10 cellular contexts compared by ENCODE assay signal in genomic region chr7:152522551-152522950, GRCh38.
DNase-seq lines count a peak whose midpoint lies in the region; ATAC-seq lines count a peak whose summit lies in the region.
"Had no signal": no experiment of that assay in that cellular context is flagged by ENCODE, and none has a peak within 500 bp of the region (broad histone marks: within the 10 kb centered on the region; RNA-seq: fewer than 3 reads in every experiment).

No MANE protein-coding gene starts in this region.

- no peaks in the 10 kb centered on the region for H3K79me1 ChIP-seq in neuronal stem cell (ENCODE audit: low read depth, low read length)

- H3K9me3 Mint-ChIP-seq in dendritic cell treated with granulocyte-macrophage colony-stimulating factor and Interleukin-4, amounts not matched to agents 40 ng/mL and 50 ng/mL, for 4 days = peaks cover 6% of the 10 kb centered on the region

- no peaks in the 10 kb centered on the region for H3K36me3 ChIP-seq in neuronal stem cell (replicated peaks in 1 of 2; ENCODE audit: control insufficient read depth in 2 of 2, insufficient read depth in 2 of 2, low read length in 2 of 2)

- no peak overlapping the region for H2BK15ac ChIP-seq in neuronal stem cell (ENCODE audit: low read length)

- ATAC-seq in HG03520 (IDR thresholded peaks at IDR 0.05; ENCODE audit: unreplicated experiment) = no peak
- ATAC-seq in GM19324 (IDR thresholded peaks at IDR 0.05; ENCODE audit: low FRiP score, unreplicated experiment) = no peak

- no peak overlapping the region for H3K27ac Mint-ChIP-seq in dendritic cell treated with granulocyte-macrophage colony-stimulating factor and Interleukin-4, amounts not matched to agents 40 ng/mL and 50 ng/mL, for 4 days

- peak overlapping the region; percentile 6 for H2BK5ac ChIP-seq in neuronal stem cell (ENCODE audit: low read length)

- no peak overlapping the region for H3K4me3 ChIP-seq in neuronal stem cell (ENCODE audit: low read length in 2 of 2)

- peak overlapping the region; percentile 57 for H3K4me3 Mint-ChIP-seq in dendritic cell treated with granulocyte-macrophage colony-stimulating factor and Interleukin-4, amounts not matched to agents 40 ng/mL and 50 ng/mL, for 4 days

- H2AK5ac ChIP-seq in neuronal stem cell (ENCODE audit: low read depth, low read length) = no peak overlapping the region

- H3K9ac ChIP-seq in neuronal stem cell (ENCODE audit: low read depth, low read length, poor library complexity) = no peak overlapping the region

- peak overlapping the region; percentile 46 for H3K18ac ChIP-seq in neuronal stem cell (ENCODE audit: low read length)

- H3K4ac ChIP-seq in neuronal stem cell (ENCODE audit: low read length) = no peak overlapping the region

- DNase-seq in C1 segment of cervical spinal cord (lab: John Stamatoyannopoulos, UW) (peak in 13 of 14 donors; percentile 3 to 73 (median 42)), NCI-H2196 (lab: John Stamatoyannopoulos, UW; ENCODE audit: unreplicated experiment) (peak; percentile 75), neuronal stem cell (ENCODE audit: low spot score) (no peak), NCI-H1436 treated with DMSO at 0.1 percent for 48 hours (lab: John Stamatoyannopoulos, UW) (no peak)
- DNase-seq in stimulated activated CD4-positive, alpha-beta T cell treated with anti-CD3 and anti-CD28 coated beads, Interleukin-12 subunit alpha, Interleukin-12 subunit beta, amount 100 ng/mL, for 4 hours = no peak
- DNase-seq: activated CD8-positive, alpha-beta memory T cell treated with anti-CD3 and anti-CD28 coated beads for 24 hours; GOT3 had no signal

- no peak overlapping the region for H2BK120ac ChIP-seq in neuronal stem cell (ENCODE audit: low read depth, low read length)

- no peak overlapping the region for H3K14ac ChIP-seq in neuronal stem cell (ENCODE audit: low read length)

- H3K27me3 ChIP-seq in neuronal stem cell (ENCODE audit: control insufficient read depth in 3 of 3, insufficient read depth in 3 of 3, low read depth in 1 of 3, low read length in 3 of 3) = no peaks in the 10 kb centered on the region

- H3K4me1 ChIP-seq in neuronal stem cell (ENCODE audit: control insufficient read depth in 2 of 2, insufficient read depth in 1 of 2, low read depth in 1 of 2, low read length in 2 of 2) = peaks cover 0 to 8% of the 10 kb centered on the region in 2 donors

- peak overlapping the region; percentile 26 for H2AFZ ChIP-seq in neuronal stem cell (ENCODE audit: low read length)

- H3K23ac ChIP-seq in neuronal stem cell (ENCODE audit: low read depth, low read length, poor library complexity) = no peak overlapping the region

- WGBS in neuronal stem cell (ENCODE audit: extremely low coverage in 2 of 2, insufficient read length in 2 of 2, insufficient replicate concordance in 1 of 2), 2 donors = no CpG with 5 or more reads among the region's 6 CpGs

- no peak overlapping the region for H3K27ac ChIP-seq in neuronal stem cell (replicated peaks; ENCODE audit: low read length)

- H2BK12ac ChIP-seq in neuronal stem cell (ENCODE audit: low read length) = no peak overlapping the region

- no peak overlapping the region for H3K4me2 ChIP-seq in neuronal stem cell (ENCODE audit: insufficient read depth, low read length, poor library complexity, severe bottlenecking)

- peaks cover 8% of the 10 kb centered on the region for H3K4me1 Mint-ChIP-seq in dendritic cell treated with granulocyte-macrophage colony-stimulating factor and Interleukin-4, amounts not matched to agents 40 ng/mL and 50 ng/mL, for 4 days (ENCODE audit: low read depth)

- H4K91ac ChIP-seq in neuronal stem cell (ENCODE audit: low read depth, low read length, poor library complexity) = no peak overlapping the region

- H4K8ac ChIP-seq in neuronal stem cell (ENCODE audit: low read depth, low read length) = no peak overlapping the region

- intact Hi-C loops in dendritic cell treated with granulocyte-macrophage colony-stimulating factor and Interleukin-4, amounts not matched to agents 40 ng/mL and 50 ng/mL, for 4 days (cut with micrococcal nuclease) = no loop called here

- peaks cover 0 to 1% of the 10 kb centered on the region in 2 donors for H3K9me3 ChIP-seq in neuronal stem cell (replicated peaks in 1 of 2; ENCODE audit: control insufficient read depth in 2 of 2, insufficient read depth in 1 of 2, low read depth in 1 of 2, low read length in 2 of 2)

- peaks cover 1% of the 10 kb centered on the region for H3K27me3 Mint-ChIP-seq in dendritic cell treated with granulocyte-macrophage colony-stimulating factor and Interleukin-4, amounts not matched to agents 40 ng/mL and 50 ng/mL, for 4 days

- H3K36me3 Mint-ChIP-seq in dendritic cell treated with granulocyte-macrophage colony-stimulating factor and Interleukin-4, amounts not matched to agents 40 ng/mL and 50 ng/mL, for 4 days (ENCODE audit: low read depth) = no peaks in the 10 kb centered on the region

Comparison
In these comparisons a context has a peak if more than half of its experiments do, and no peak if none do; other contexts are left out.
1. DNase-seq: peak in C1 segment of cervical spinal cord (13 of 14) and NCI-H2196 (single experiment); none in neuronal stem cell (single experiment), stimulated activated CD4-positive, alpha-beta T cell treated with anti-CD3 and anti-CD28 coated beads, Interleukin-12 subunit alpha, Interleukin-12 subunit beta, amount 100 ng/mL, for 4 hours (single experiment) and NCI-H1436 treated with DMSO at 0.1 percent for 48 hours (single experiment).